Comparison of ENCODE assay signal across 1 cellular context in the genomic region with DNA sequence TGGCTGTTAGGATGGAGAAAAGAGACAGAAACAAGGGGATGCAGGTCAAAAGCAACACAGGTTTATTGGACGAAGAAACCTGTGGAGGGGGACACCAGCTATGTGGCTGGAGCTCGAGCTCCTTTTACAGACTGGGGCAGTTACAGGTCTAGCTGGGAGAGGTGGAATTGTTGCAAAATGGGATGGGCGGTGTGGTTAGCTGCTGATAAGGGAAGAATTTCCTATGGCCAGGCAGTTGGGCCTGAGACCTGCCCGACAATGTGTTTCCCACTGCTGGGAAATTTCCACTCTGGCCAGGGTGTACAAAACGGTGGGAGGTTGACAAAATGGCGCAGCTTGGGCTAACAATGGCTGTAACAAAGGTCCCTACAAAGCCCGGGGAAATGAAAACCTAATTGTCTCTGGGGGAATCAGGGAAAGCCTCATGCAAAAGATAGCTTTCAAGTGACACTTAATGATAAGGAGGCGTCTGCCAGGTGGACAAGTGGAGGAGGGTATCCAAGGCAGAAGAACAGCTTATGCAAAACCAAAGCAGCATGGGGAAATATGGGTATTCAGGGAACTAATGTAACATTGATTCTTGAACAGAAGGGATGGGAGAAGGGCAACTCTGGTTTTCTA.
TF ChIP-seq lines count a peak whose summit lies in the region.

No MANE protein-coding gene starts in this region.

TF ChIP-seq in K562, 482 proteins besides CTCF, POLR2A, EP300 and RAD21 (continued from another document and continues in another):
- TF ChIP-seq, protein P1, sequence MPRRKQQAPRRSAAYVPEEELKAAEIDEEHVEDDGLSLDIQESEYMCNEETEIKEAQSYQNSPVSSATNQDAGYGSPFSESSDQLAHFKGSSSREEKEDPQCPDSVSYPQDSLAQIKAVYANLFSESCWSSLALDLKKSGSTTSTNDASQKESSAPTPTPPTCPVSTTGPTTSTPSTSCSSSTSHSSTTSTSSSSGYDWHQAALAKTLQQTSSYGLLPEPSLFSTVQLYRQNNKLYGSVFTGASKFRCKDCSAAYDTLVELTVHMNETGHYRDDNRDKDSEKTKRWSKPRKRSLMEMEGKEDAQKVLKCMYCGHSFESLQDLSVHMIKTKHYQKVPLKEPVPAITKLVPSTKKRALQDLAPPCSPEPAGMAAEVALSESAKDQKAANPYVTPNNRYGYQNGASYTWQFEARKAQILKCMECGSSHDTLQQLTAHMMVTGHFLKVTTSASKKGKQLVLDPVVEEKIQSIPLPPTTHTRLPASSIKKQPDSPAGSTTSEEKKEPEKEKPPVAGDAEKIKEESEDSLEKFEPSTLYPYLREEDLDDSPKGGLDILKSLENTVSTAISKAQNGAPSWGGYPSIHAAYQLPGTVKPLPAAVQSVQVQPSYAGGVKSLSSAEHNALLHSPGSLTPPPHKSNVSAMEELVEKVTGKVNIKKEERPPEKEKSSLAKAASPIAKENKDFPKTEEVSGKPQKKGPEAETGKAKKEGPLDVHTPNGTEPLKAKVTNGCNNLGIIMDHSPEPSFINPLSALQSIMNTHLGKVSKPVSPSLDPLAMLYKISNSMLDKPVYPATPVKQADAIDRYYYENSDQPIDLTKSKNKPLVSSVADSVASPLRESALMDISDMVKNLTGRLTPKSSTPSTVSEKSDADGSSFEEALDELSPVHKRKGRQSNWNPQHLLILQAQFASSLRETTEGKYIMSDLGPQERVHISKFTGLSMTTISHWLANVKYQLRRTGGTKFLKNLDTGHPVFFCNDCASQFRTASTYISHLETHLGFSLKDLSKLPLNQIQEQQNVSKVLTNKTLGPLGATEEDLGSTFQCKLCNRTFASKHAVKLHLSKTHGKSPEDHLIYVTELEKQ (CRISPR knock-in tag; IDR thresholded peaks at IDR 0.05), result peak; percentile 85
- TF ChIP-seq FOXM1 (IDR thresholded peaks at IDR 0.05; ENCODE audit: low read depth), result peak; percentile 27; the same call in 1 of the 2 replicates
- no peak for TF ChIP-seq FOXM1 (CRISPR knock-in tag; IDR thresholded peaks at IDR 0.05; ENCODE audit: low read depth)
- TF ChIP-seq, protein P2, sequence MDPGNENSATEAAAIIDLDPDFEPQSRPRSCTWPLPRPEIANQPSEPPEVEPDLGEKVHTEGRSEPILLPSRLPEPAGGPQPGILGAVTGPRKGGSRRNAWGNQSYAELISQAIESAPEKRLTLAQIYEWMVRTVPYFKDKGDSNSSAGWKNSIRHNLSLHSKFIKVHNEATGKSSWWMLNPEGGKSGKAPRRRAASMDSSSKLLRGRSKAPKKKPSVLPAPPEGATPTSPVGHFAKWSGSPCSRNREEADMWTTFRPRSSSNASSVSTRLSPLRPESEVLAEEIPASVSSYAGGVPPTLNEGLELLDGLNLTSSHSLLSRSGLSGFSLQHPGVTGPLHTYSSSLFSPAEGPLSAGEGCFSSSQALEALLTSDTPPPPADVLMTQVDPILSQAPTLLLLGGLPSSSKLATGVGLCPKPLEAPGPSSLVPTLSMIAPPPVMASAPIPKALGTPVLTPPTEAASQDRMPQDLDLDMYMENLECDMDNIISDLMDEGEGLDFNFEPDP (CRISPR knock-in tag; IDR thresholded peaks at IDR 0.05), result 0 out of 2 replicates have a peak, but pooled peaks have one; percentile 70
- peak; percentile 80 for TF ChIP-seq TAF7 (tag; IDR thresholded peaks at IDR 0.05)
- peak; percentile 80 for TF ChIP-seq L3MBTL2 (IDR thresholded peaks at IDR 0.05)
- TF ChIP-seq, protein P3, sequence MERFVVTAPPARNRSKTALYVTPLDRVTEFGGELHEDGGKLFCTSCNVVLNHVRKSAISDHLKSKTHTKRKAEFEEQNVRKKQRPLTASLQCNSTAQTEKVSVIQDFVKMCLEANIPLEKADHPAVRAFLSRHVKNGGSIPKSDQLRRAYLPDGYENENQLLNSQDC (CRISPR knock-in tag; IDR thresholded peaks at IDR 0.05), result peak; percentile 14; the same call in 1 of the 2 replicates
- 0 out of 2 replicates have a peak, but pooled peaks have one; percentile 0 for TF ChIP-seq SNIP1 (IDR thresholded peaks at IDR 0.05; ENCODE audit: low read depth)
- no peak for TF ChIP-seq TCF7L2 (IDR thresholded peaks at IDR 0.05; ENCODE audit: low read depth, low read length)
- no peak for TF ChIP-seq NEUROD1 (IDR thresholded peaks at IDR 0.05; ENCODE audit: borderline replicate concordance, low read depth, low read length, partially characterized antibody)
- peak; percentile 87 for TF ChIP-seq SMARCA4 (IDR thresholded peaks at IDR 0.05)
- TF ChIP-seq EP400 (IDR thresholded peaks at IDR 0.05), result peak; percentile 39; the same call in 1 of the 2 replicates
- peak; percentile 95 for TF ChIP-seq ZNF695 (CRISPR knock-in tag; IDR thresholded peaks at IDR 0.05)
- TF ChIP-seq ZNF76 (CRISPR knock-in tag; IDR thresholded peaks at IDR 0.05; ENCODE audit: borderline replicate concordance), result peak; percentile 97
- TF ChIP-seq EHMT2 (IDR thresholded peaks at IDR 0.05), result peak; percentile 69
- TF ChIP-seq, protein P4, sequence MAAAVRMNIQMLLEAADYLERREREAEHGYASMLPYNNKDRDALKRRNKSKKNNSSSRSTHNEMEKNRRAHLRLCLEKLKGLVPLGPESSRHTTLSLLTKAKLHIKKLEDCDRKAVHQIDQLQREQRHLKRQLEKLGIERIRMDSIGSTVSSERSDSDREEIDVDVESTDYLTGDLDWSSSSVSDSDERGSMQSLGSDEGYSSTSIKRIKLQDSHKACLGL (CRISPR knock-in tag; IDR thresholded peaks at IDR 0.05; ENCODE audit: borderline replicate concordance, poor library complexity, severe bottlenecking), result peak; percentile 93
- TF ChIP-seq DACH1 (IDR thresholded peaks at IDR 0.05; ENCODE audit: partially characterized antibody), result peak; percentile 12
- TF ChIP-seq, protein P5, sequence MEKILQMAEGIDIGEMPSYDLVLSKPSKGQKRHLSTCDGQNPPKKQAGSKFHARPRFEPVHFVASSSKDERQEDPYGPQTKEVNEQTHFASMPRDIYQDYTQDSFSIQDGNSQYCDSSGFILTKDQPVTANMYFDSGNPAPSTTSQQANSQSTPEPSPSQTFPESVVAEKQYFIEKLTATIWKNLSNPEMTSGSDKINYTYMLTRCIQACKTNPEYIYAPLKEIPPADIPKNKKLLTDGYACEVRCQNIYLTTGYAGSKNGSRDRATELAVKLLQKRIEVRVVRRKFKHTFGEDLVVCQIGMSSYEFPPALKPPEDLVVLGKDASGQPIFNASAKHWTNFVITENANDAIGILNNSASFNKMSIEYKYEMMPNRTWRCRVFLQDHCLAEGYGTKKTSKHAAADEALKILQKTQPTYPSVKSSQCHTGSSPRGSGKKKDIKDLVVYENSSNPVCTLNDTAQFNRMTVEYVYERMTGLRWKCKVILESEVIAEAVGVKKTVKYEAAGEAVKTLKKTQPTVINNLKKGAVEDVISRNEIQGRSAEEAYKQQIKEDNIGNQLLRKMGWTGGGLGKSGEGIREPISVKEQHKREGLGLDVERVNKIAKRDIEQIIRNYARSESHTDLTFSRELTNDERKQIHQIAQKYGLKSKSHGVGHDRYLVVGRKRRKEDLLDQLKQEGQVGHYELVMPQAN (IDR thresholded peaks at IDR 0.05; ENCODE audit: borderline replicate concordance), result no peak
- peak; percentile 61; the same call in 1 of the 2 replicates for TF ChIP-seq NFE2L1 (tag; IDR thresholded peaks at IDR 0.05; ENCODE audit: borderline replicate concordance, low read depth)
- TF ChIP-seq, protein P6, sequence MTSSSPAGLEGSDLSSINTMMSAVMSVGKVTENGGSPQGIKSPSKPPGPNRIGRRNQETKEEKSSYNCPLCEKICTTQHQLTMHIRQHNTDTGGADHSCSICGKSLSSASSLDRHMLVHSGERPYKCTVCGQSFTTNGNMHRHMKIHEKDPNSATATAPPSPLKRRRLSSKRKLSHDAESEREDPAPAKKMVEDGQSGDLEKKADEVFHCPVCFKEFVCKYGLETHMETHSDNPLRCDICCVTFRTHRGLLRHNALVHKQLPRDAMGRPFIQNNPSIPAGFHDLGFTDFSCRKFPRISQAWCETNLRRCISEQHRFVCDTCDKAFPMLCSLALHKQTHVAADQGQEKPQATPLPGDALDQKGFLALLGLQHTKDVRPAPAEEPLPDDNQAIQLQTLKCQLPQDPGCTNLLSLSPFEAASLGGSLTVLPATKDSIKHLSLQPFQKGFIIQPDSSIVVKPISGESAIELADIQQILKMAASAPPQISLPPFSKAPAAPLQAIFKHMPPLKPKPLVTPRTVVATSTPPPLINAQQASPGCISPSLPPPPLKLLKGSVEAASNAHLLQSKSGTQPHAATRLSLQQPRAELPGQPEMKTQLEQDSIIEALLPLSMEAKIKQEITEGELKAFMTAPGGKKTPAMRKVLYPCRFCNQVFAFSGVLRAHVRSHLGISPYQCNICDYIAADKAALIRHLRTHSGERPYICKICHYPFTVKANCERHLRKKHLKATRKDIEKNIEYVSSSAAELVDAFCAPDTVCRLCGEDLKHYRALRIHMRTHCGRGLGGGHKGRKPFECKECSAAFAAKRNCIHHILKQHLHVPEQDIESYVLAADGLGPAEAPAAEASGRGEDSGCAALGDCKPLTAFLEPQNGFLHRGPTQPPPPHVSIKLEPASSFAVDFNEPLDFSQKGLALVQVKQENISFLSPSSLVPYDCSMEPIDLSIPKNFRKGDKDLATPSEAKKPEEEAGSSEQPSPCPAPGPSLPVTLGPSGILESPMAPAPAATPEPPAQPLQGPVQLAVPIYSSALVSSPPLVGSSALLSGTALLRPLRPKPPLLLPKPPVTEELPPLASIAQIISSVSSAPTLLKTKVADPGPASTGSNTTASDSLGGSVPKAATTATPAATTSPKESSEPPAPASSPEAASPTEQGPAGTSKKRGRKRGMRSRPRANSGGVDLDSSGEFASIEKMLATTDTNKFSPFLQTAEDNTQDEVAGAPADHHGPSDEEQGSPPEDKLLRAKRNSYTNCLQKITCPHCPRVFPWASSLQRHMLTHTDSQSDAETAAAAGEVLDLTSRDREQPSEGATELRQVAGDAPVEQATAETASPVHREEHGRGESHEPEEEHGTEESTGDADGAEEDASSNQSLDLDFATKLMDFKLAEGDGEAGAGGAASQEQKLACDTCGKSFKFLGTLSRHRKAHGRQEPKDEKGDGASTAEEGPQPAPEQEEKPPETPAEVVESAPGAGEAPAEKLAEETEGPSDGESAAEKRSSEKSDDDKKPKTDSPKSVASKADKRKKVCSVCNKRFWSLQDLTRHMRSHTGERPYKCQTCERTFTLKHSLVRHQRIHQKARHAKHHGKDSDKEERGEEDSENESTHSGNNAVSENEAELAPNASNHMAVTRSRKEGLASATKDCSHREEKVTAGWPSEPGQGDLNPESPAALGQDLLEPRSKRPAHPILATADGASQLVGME (CRISPR knock-in tag; IDR thresholded peaks at IDR 0.05), result peak; percentile 96
- peak; percentile 98 for TF ChIP-seq ZNF197 (CRISPR knock-in tag; IDR thresholded peaks at IDR 0.05; ENCODE audit: low read depth)
- TF ChIP-seq HNRNPH1 (optimal IDR thresholded peaks at IDR 0.05; ENCODE audit: low read depth, low read length), result no peak
- peak; percentile 80; the same call in 1 of the 2 replicates for TF ChIP-seq MTA1 (IDR thresholded peaks at IDR 0.05; ENCODE audit: borderline replicate concordance)
- TF ChIP-seq SRF (CRISPR knock-in tag; IDR thresholded peaks at IDR 0.05), result peak; percentile 45 to 58; a peak in 2 of 4 replicates
- TF ChIP-seq, protein P7, sequence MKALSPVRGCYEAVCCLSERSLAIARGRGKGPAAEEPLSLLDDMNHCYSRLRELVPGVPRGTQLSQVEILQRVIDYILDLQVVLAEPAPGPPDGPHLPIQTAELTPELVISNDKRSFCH (CRISPR knock-in tag; IDR thresholded peaks at IDR 0.05), result peak; percentile 90
- TF ChIP-seq, protein P7 (tag; IDR thresholded peaks at IDR 0.05), result peak; percentile 99
- TF ChIP-seq, protein P8, sequence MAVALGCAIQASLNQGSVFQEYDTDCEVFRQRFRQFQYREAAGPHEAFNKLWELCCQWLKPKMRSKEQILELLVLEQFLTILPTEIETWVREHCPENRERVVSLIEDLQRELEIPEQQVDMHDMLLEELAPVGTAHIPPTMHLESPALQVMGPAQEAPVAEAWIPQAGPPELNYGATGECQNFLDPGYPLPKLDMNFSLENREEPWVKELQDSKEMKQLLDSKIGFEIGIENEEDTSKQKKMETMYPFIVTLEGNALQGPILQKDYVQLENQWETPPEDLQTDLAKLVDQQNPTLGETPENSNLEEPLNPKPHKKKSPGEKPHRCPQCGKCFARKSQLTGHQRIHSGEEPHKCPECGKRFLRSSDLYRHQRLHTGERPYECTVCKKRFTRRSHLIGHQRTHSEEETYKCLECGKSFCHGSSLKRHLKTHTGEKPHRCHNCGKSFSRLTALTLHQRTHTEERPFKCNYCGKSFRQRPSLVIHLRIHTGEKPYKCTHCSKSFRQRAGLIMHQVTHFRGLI (CRISPR knock-in tag; IDR thresholded peaks at IDR 0.05), result peak; percentile 95
- TF ChIP-seq NR2C1 (IDR thresholded peaks at IDR 0.05), result no peak
- TF ChIP-seq NR2C1 (tag; IDR thresholded peaks at IDR 0.05), result peak; percentile 92
- TF ChIP-seq, protein P9, sequence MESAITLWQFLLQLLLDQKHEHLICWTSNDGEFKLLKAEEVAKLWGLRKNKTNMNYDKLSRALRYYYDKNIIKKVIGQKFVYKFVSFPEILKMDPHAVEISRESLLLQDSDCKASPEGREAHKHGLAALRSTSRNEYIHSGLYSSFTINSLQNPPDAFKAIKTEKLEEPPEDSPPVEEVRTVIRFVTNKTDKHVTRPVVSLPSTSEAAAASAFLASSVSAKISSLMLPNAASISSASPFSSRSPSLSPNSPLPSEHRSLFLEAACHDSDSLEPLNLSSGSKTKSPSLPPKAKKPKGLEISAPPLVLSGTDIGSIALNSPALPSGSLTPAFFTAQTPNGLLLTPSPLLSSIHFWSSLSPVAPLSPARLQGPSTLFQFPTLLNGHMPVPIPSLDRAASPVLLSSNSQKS (CRISPR knock-in tag; IDR thresholded peaks at IDR 0.05), result peak; percentile 86; the same call in 1 of the 2 replicates
- peak; percentile 85 for TF ChIP-seq SMARCE1 (IDR thresholded peaks at IDR 0.05)
- TF ChIP-seq ETV5 (CRISPR knock-in tag; IDR thresholded peaks at IDR 0.05; ENCODE audit: low read depth), result 0 out of 2 replicates have a peak, but pooled peaks have one; percentile 27
- TF ChIP-seq, protein P10, sequence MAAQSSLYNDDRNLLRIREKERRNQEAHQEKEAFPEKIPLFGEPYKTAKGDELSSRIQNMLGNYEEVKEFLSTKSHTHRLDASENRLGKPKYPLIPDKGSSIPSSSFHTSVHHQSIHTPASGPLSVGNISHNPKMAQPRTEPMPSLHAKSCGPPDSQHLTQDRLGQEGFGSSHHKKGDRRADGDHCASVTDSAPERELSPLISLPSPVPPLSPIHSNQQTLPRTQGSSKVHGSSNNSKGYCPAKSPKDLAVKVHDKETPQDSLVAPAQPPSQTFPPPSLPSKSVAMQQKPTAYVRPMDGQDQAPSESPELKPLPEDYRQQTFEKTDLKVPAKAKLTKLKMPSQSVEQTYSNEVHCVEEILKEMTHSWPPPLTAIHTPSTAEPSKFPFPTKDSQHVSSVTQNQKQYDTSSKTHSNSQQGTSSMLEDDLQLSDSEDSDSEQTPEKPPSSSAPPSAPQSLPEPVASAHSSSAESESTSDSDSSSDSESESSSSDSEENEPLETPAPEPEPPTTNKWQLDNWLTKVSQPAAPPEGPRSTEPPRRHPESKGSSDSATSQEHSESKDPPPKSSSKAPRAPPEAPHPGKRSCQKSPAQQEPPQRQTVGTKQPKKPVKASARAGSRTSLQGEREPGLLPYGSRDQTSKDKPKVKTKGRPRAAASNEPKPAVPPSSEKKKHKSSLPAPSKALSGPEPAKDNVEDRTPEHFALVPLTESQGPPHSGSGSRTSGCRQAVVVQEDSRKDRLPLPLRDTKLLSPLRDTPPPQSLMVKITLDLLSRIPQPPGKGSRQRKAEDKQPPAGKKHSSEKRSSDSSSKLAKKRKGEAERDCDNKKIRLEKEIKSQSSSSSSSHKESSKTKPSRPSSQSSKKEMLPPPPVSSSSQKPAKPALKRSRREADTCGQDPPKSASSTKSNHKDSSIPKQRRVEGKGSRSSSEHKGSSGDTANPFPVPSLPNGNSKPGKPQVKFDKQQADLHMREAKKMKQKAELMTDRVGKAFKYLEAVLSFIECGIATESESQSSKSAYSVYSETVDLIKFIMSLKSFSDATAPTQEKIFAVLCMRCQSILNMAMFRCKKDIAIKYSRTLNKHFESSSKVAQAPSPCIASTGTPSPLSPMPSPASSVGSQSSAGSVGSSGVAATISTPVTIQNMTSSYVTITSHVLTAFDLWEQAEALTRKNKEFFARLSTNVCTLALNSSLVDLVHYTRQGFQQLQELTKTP (IDR thresholded peaks at IDR 0.05; ENCODE audit: low read depth in 1 of 2, partially characterized antibody in 2 of 2), result peak in 1 of 2 experiments; percentile 66
